17 cellular contexts compared by ENCODE assay signal in the genomic region with DNA sequence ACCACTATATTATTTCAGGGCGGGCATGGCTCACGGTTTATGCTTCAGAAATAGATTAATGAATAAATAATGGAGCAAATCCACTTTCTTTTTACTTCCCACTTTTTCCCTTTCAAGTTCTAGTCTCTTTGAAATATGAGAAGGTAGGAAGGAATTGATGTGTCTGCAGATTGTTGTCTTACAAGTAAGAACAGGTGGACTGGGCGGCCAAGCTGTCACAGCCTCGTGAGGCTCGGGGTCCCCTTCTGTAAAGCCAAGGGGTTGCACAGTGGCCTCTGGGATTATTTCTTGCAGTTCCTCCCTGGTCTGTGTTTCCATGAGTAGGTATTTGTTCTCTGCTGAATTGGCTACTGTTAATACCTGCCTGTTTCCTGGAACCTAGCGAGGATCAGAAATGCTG. TPM values are rescaled to one million over a fixed set of nuclear protein-coding genes. Genes with fewer than 3 reads are reported as not detected.
A peak's percentile ranks its signal among the peaks of the same experiment; 100 is the strongest.
DNase-seq lines count a peak whose midpoint lies in the region; ATAC-seq lines count a peak whose summit lies in the region.
"Had no signal": no experiment of that assay in that cellular context is flagged by ENCODE, and none has a peak within 500 bp of the region (broad histone marks: within the 10 kb centered on the region; RNA-seq: fewer than 3 reads in every experiment).

No MANE protein-coding gene starts in this region.

- no peak overlapping the region for H3K4me2 ChIP-seq in neuronal stem cell (ENCODE audit: insufficient read depth, low read length, poor library complexity, severe bottlenecking)
- H3K4me2 ChIP-seq: BLaER1 had no signal

- peak overlapping the region; percentile 16 for H2BK5ac ChIP-seq in neuronal stem cell (ENCODE audit: low read length)

- peak overlapping the region; percentile 21 for H3K18ac ChIP-seq in neuronal stem cell (ENCODE audit: low read length)

- no peak overlapping the region for H3K9ac ChIP-seq in neuronal stem cell (ENCODE audit: low read depth, low read length, poor library complexity)
- H3K9ac ChIP-seq: BLaER1 had no signal

- H3K4me1 ChIP-seq in neuronal stem cell (ENCODE audit: control insufficient read depth in 2 of 2, insufficient read depth in 1 of 2, low read depth in 1 of 2, low read length in 2 of 2): peaks cover 0 to 2% of the 10 kb centered on the region in 2 donors
- H3K4me1 ChIP-seq: Caco-2 had no signal

- H2BK15ac ChIP-seq in neuronal stem cell (ENCODE audit: low read length): no peak overlapping the region

- H3K4ac ChIP-seq in neuronal stem cell (ENCODE audit: low read length): no peak overlapping the region

- no peak overlapping the region for H4K91ac ChIP-seq in neuronal stem cell (ENCODE audit: low read depth, low read length, poor library complexity)

- no peaks in the 10 kb centered on the region for H3K79me1 ChIP-seq in neuronal stem cell (ENCODE audit: low read depth, low read length)

- no peak overlapping the region for H4K8ac ChIP-seq in neuronal stem cell (ENCODE audit: low read depth, low read length)

- H2BK12ac ChIP-seq in neuronal stem cell (ENCODE audit: low read length): no peak overlapping the region

- DNase-seq in DMS 273 (lab: John Stamatoyannopoulos, UW; ENCODE audit: unreplicated experiment) (peak; percentile 23), DMS 273 treated with DMSO at 0.1 percent for 48 hours (lab: John Stamatoyannopoulos, UW) (no peak), NCI-H510A treated with DMSO at 0.1 percent for 48 hours (lab: John Stamatoyannopoulos, UW) (peak; percentile 34), NCI-H510A (lab: John Stamatoyannopoulos, UW) (no peak), neuronal stem cell (ENCODE audit: low spot score) (no peak), cerebellar cortex (ENCODE audit: low spot score) (no peak), hippocampal formation (lab: John Stamatoyannopoulos, UW) (no peak)
- DNase-seq: AML-193; Caco-2; CD8-positive, alpha-beta memory T cell; GF-D8; GOT3; H9 had no signal

- no peak for ATAC-seq in HG03520 (IDR thresholded peaks at IDR 0.05; ENCODE audit: unreplicated experiment)
- ATAC-seq: HepG2 had no signal

- no CpG with 5 or more reads among the region's 6 CpGs for WGBS in neuronal stem cell (ENCODE audit: extremely low coverage in 2 of 2, insufficient read length in 2 of 2, insufficient replicate concordance in 1 of 2), 2 donors

- H3K4me3 ChIP-seq in neuronal stem cell (ENCODE audit: low read length in 2 of 2): no peak overlapping the region
- H3K4me3 ChIP-seq: BLaER1 had no signal

- H3K36me3 ChIP-seq in neuronal stem cell (replicated peaks in 1 of 2; ENCODE audit: control insufficient read depth in 2 of 2, insufficient read depth in 2 of 2, low read length in 2 of 2): no peaks in the 10 kb centered on the region
- H3K36me3 ChIP-seq: BLaER1 had no signal

- H3K23ac ChIP-seq in neuronal stem cell (ENCODE audit: low read depth, low read length, poor library complexity): no peak overlapping the region

- H3K27me3 ChIP-seq in neuronal stem cell (ENCODE audit: control insufficient read depth in 3 of 3, insufficient read depth in 3 of 3, low read depth in 1 of 3, low read length in 3 of 3): peaks cover 0 to 14% (median 0%) of the 10 kb centered on the region in 3 experiments
- H3K27me3 ChIP-seq: BLaER1 had no signal

- no peak overlapping the region for H2AK5ac ChIP-seq in neuronal stem cell (ENCODE audit: low read depth, low read length)

- H3K9me3 ChIP-seq in neuronal stem cell (replicated peaks in 1 of 2; ENCODE audit: control insufficient read depth in 2 of 2, insufficient read depth in 1 of 2, low read depth in 1 of 2, low read length in 2 of 2): peaks cover 0 to 1% of the 10 kb centered on the region in 2 donors
- H3K9me3 ChIP-seq: BLaER1 had no signal

- H3K14ac ChIP-seq in neuronal stem cell (ENCODE audit: low read length): no peak overlapping the region

- no peak overlapping the region for H2AFZ ChIP-seq in neuronal stem cell (ENCODE audit: low read length)

- no peak overlapping the region for H3K27ac ChIP-seq in neuronal stem cell (replicated peaks; ENCODE audit: low read length)
- H3K27ac ChIP-seq: 22Rv1, BLaER1 had no signal

- H2BK120ac ChIP-seq in neuronal stem cell (ENCODE audit: low read depth, low read length): no peak overlapping the region

RNA-seq across cellular contexts. Expression of a gene that starts 11.2 kb away (rescaled TPM):
- polyA plus RNA-seq in neuronal stem cell (2013, experiment 1 of 2): 0.08 TPM
- polyA plus RNA-seq in neuronal stem cell (2013, experiment 2 of 2): 0.07 TPM
- polyA plus RNA-seq: CD8-positive, alpha-beta memory T cell; HepG2 had no signal

Comparison
In these comparisons a context has a peak if more than half of its experiments do, and no peak if none do; other contexts are left out.
1. DNase-seq: peak in DMS 273 (single experiment) and NCI-H510A treated with DMSO at 0.1 percent for 48 hours (single experiment); none in DMS 273 treated with DMSO at 0.1 percent for 48 hours (single experiment), NCI-H510A (single experiment), neuronal stem cell (single experiment), cerebellar cortex (single experiment) and hippocampal formation (0 of 2).